In the genomic region with DNA sequence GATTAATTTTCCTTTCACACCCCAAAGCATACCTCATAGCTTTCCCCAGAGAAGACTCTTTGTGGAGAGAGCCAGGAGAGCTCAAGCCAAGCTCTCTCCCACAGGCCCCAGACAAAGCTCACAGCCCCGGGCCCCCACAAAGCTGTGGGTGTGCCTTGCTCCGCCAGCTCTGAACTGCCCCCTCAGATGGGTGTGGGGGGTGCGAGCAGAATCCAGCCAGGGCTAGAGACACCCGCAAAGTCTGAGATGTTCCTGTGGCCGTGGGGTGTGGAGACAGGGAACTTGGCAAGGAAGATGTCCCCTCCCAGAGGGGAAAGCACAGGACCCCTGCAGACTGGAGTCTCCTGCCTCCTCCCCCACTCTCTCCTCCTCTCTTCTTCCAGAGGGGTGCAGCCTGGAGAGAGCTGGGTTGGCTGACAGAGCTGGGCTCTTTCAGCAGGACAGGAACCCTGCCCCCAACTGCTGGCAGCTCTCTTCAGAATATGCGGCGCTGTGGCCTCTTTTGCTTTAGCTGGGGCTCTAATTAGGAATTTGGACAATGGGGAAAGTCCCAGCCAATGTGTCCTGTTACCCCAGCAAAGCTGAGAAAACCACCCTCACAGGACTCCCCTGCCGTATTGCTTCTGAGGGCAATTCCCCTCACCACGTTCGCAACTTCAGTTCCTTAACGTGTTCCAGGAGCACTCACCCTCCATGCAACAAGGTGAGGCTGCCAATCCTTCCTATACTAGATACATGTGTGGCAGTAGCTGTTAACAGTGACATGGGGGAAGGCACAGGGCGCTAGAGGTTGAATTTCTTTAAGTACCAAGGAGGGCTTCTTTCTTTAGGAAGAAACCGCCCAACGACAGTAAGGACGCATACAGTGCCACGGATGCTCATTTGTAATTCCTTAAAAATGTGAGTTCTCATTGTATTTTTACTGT, we compare ENCODE assay signal across 8 cellular contexts.
A peak's percentile ranks its signal among the peaks of the same experiment; 100 is the strongest.
DNase-seq lines count a peak whose midpoint lies in the region; ATAC-seq lines count a peak whose summit lies in the region.

No MANE protein-coding gene starts in this region.

- no peak for DNase-seq in activated T-cell treated with anti-CD3 and anti-CD28 coated beads, Interleukin-2, amount 50 U/mL, for 72 hours
- no peak for DNase-seq in activated T-cell treated with anti-CD3 and anti-CD28 coated beads, Interleukin-2, amount 50 U/mL, for 48 hours
- no peak for DNase-seq in activated T-helper 2 cell treated with anti-CD3 and anti-CD28 coated beads, Interferon-gamma antibody, Interleukin-2, Interleukin-4, amounts not matched to agents 10 μg/mL and 5 μg/mL and 100 μg/mL, durations not matched to agents 14 hours and 24 hours and 36 hours (ENCODE audit: low spot score)
- peak; percentile 49 for DNase-seq in iPS-NIHi11 (ENCODE audit: low spot score)
- DNase-seq in stimulated activated naive CD8-positive, alpha-beta T cell treated with anti-CD3 and anti-CD28 coated beads, Interleukin-15, amount 100 ng/mL, for 72 hours = no peak
- no peak for DNase-seq in NCI-H2171 treated with DMSO at 0.1 percent for 48 hours (lab: John Stamatoyannopoulos, UW)
- no peak for DNase-seq in NAMALWA (ENCODE audit: low spot score)

- peaks cover 11% of the 10 kb centered on the region for H3K4me1 Mint-ChIP-seq in activated T-cell treated with anti-CD3 and anti-CD28 coated beads, Interleukin-2, amount 50 U/mL, for 72 hours (ENCODE audit: low read depth)
- H3K4me1 Mint-ChIP-seq in activated T-helper 2 cell treated with anti-CD3 and anti-CD28 coated beads, Interferon-gamma antibody, Interleukin-2, Interleukin-4, amounts not matched to agents 10 μg/mL and 5 μg/mL and 100 μg/mL, durations not matched to agents 14 hours and 24 hours and 36 hours (ENCODE audit: low read depth) = peaks cover 14% of the 10 kb centered on the region
- peaks cover 16% of the 10 kb centered on the region for H3K4me1 Mint-ChIP-seq in stimulated activated naive CD8-positive, alpha-beta T cell treated with anti-CD3 and anti-CD28 coated beads, Interleukin-15, amount 100 ng/mL, for 72 hours

- H3K27me3 Mint-ChIP-seq in activated T-cell treated with anti-CD3 and anti-CD28 coated beads, Interleukin-2, amount 50 U/mL, for 72 hours (ENCODE audit: low read depth) = peaks cover 55% of the 10 kb centered on the region
- H3K27me3 Mint-ChIP-seq in activated T-helper 2 cell treated with anti-CD3 and anti-CD28 coated beads, Interferon-gamma antibody, Interleukin-2, Interleukin-4, amounts not matched to agents 10 μg/mL and 5 μg/mL and 100 μg/mL, durations not matched to agents 14 hours and 24 hours and 36 hours (ENCODE audit: low read depth) = peaks cover 49% of the 10 kb centered on the region
- peaks cover 59% of the 10 kb centered on the region for H3K27me3 Mint-ChIP-seq in stimulated activated naive CD8-positive, alpha-beta T cell treated with anti-CD3 and anti-CD28 coated beads, Interleukin-15, amount 100 ng/mL, for 72 hours

- intact Hi-C loops in activated T-helper 2 cell treated with anti-CD3 and anti-CD28 coated beads, Interferon-gamma antibody, Interleukin-2, Interleukin-4, amounts not matched to agents 10 μg/mL and 5 μg/mL and 100 μg/mL, durations not matched to agents 14 hours and 24 hours and 36 hours (cut with micrococcal nuclease) = loop anchor here (5.0 kb wide), 1 partner anchor 350 kb away; a partner anchor contains a TSS

- peak overlapping the region; percentile 78 to 93 for H3K4me3 Mint-ChIP-seq in activated T-cell treated with anti-CD3 and anti-CD28 coated beads, Interleukin-2, amount 50 U/mL, for 72 hours
- H3K4me3 Mint-ChIP-seq in activated T-helper 2 cell treated with anti-CD3 and anti-CD28 coated beads, Interferon-gamma antibody, Interleukin-2, Interleukin-4, amounts not matched to agents 10 μg/mL and 5 μg/mL and 100 μg/mL, durations not matched to agents 14 hours and 24 hours and 36 hours (ENCODE audit: low read depth) = peak overlapping the region; percentile 76
- peak overlapping the region; percentile 85 for H3K4me3 Mint-ChIP-seq in stimulated activated naive CD8-positive, alpha-beta T cell treated with anti-CD3 and anti-CD28 coated beads, Interleukin-15, amount 100 ng/mL, for 72 hours

- no peaks in the 10 kb centered on the region for H3K36me3 Mint-ChIP-seq in activated T-cell treated with anti-CD3 and anti-CD28 coated beads, Interleukin-2, amount 50 U/mL, for 72 hours (ENCODE audit: insufficient read depth in 2 of 2)
- H3K36me3 Mint-ChIP-seq in activated T-helper 2 cell treated with anti-CD3 and anti-CD28 coated beads, Interferon-gamma antibody, Interleukin-2, Interleukin-4, amounts not matched to agents 10 μg/mL and 5 μg/mL and 100 μg/mL, durations not matched to agents 14 hours and 24 hours and 36 hours (ENCODE audit: low read depth) = no peaks in the 10 kb centered on the region

- H3K9me3 Mint-ChIP-seq in activated T-cell treated with anti-CD3 and anti-CD28 coated beads, Interleukin-2, amount 50 U/mL, for 72 hours = no peaks in the 10 kb centered on the region
- H3K9me3 Mint-ChIP-seq in activated T-helper 2 cell treated with anti-CD3 and anti-CD28 coated beads, Interferon-gamma antibody, Interleukin-2, Interleukin-4, amounts not matched to agents 10 μg/mL and 5 μg/mL and 100 μg/mL, durations not matched to agents 14 hours and 24 hours and 36 hours = no peaks in the 10 kb centered on the region
- H3K9me3 Mint-ChIP-seq in stimulated activated naive CD8-positive, alpha-beta T cell treated with anti-CD3 and anti-CD28 coated beads, Interleukin-15, amount 100 ng/mL, for 72 hours = no peaks in the 10 kb centered on the region

- no peak for ATAC-seq in activated T-cell treated with anti-CD3 and anti-CD28 coated beads, Interleukin-2, amount 50 U/mL, for 72 hours (replicated peaks in 1 of 2)
- no peak for ATAC-seq in stimulated activated naive CD8-positive, alpha-beta T cell treated with anti-CD3 and anti-CD28 coated beads, Interleukin-15, amount 100 ng/mL, for 72 hours
- ATAC-seq in HG02840 (IDR thresholded peaks at IDR 0.05; ENCODE audit: low FRiP score, unreplicated experiment) = no peak

- H3K27ac Mint-ChIP-seq in activated T-cell treated with anti-CD3 and anti-CD28 coated beads, Interleukin-2, amount 50 U/mL, for 72 hours = no peak overlapping the region
- H3K27ac Mint-ChIP-seq in activated T-helper 2 cell treated with anti-CD3 and anti-CD28 coated beads, Interferon-gamma antibody, Interleukin-2, Interleukin-4, amounts not matched to agents 10 μg/mL and 5 μg/mL and 100 μg/mL, durations not matched to agents 14 hours and 24 hours and 36 hours = peak overlapping the region; percentile 60
- peak overlapping the region in 1 of 2 donors; percentile 37 for H3K27ac Mint-ChIP-seq in stimulated activated naive CD8-positive, alpha-beta T cell treated with anti-CD3 and anti-CD28 coated beads, Interleukin-15, amount 100 ng/mL, for 72 hours
